In genomic region chr3:128617557-128618397, GRCh38 we compare ENCODE assay signal across 8 cellular contexts. TPM values are rescaled to one million over a fixed set of nuclear protein-coding genes. Genes with fewer than 3 reads are reported as not detected.
DNase-seq lines count a peak whose midpoint lies in the region; ATAC-seq and TF ChIP-seq lines count a peak whose summit lies in the region.

No MANE protein-coding gene starts in this region.

- H3K9me3 Mint-ChIP-seq in Caco-2 (ENCODE audit: unreplicated experiment): no peaks in the 10 kb centered on the region

- H3K4me1 ChIP-seq in Caco-2 (no peaks in the 10 kb centered on the region), HUES48 (ENCODE audit: control insufficient read depth, insufficient read depth, low read length) (no peaks in the 10 kb centered on the region), NT2/D1 (ENCODE audit: insufficient read depth, insufficient read length) (peaks cover 5% of the 10 kb centered on the region), mucosa of descending colon (ENCODE audit: low read depth) (peaks cover 12% of the 10 kb centered on the region)

- H3K4me3 Mint-ChIP-seq in Caco-2 (ENCODE audit: unreplicated experiment): peak overlapping the region; percentile 95

- H3K27me3 ChIP-seq in Caco-2 (replicated peaks; ENCODE audit: control insufficient read depth, insufficient read depth, low read length): no peaks in the 10 kb centered on the region
- no peaks in the 10 kb centered on the region for H3K27me3 ChIP-seq in HUES48 (ENCODE audit: control insufficient read depth, insufficient read depth, low read length)
- no peaks in the 10 kb centered on the region for H3K27me3 ChIP-seq in NT2/D1 (ENCODE audit: insufficient read depth, insufficient read length)

- H3K27ac ChIP-seq in HUES48 (ENCODE audit: low read depth, low read length) (peak overlapping the region; percentile 85), epithelial cell of prostate (peak overlapping the region; percentile 76)

- H3K27me3 Mint-ChIP-seq in Caco-2 (ENCODE audit: insufficient read depth, unreplicated experiment): no peaks in the 10 kb centered on the region

- H3K36me3 ChIP-seq in Caco-2 (ENCODE audit: control insufficient read depth, insufficient read depth, low read length) (no peaks in the 10 kb centered on the region; the same call in none of the 2 replicates), HUES48 (ENCODE audit: control insufficient read depth, insufficient read depth, low read length) (peaks cover 43% of the 10 kb centered on the region), NT2/D1 (ENCODE audit: insufficient read depth, insufficient read length, low read length) (peaks cover 89% of the 10 kb centered on the region), mucosa of descending colon (ENCODE audit: low read depth) (no peaks in the 10 kb centered on the region)

- H3K9me3 ChIP-seq in Caco-2 (no peaks in the 10 kb centered on the region), HUES48 (ENCODE audit: control insufficient read depth, insufficient read depth, low read length) (no peaks in the 10 kb centered on the region), NT2/D1 (ENCODE audit: insufficient read depth, low read length) (no peaks in the 10 kb centered on the region), mucosa of descending colon (no peaks in the 10 kb centered on the region)

- TSS peak; percentile 70 for BruUV-seq in Caco-2 (replicated peaks; lab: Mats Ljungman, UMichigan)

- H3K27ac Mint-ChIP-seq in Caco-2 (ENCODE audit: unreplicated experiment): peak overlapping the region; percentile 94

- peaks cover 48% of the 10 kb centered on the region for H3K36me3 Mint-ChIP-seq in Caco-2 (ENCODE audit: insufficient read depth, unreplicated experiment)

- POLR2A ChIA-PET in Caco-2 (lab: Charles Lee): interaction anchor here (0.6 to 1.4 kb wide), 2 partner anchors 32 to 96 kb away, joined by 3 read pairs; no protein-coding TSS in a partner anchor

- intact Hi-C loops in Caco-2 (cut with micrococcal nuclease; ENCODE audit: unreplicated experiment): no loop called here
- intact Hi-C loops in mucosa of descending colon (cut with DNase I, micrococcal nuclease): no loop called here

- peak; percentile 93 to 95 for DNase-seq in Caco-2
- DNase-seq in NT2/D1 (ENCODE audit: low read depth, low spot score): peak; percentile 84
- peak; percentile 99 for DNase-seq in activated T-cell treated with anti-CD3 and anti-CD28 coated beads for 1 hour (ENCODE audit: low read depth)
- peak; percentile 65 for DNase-seq in epithelial cell of prostate (ENCODE audit: low read depth, low spot score)
- DNase-seq in mucosa of descending colon: peak; percentile 99
- DNase-seq in stimulated activated CD8-positive, alpha-beta memory T cell treated with anti-CD3 and anti-CD28 coated beads, Interleukin-4, amount 100 ng/mL, for 24 hours (ENCODE audit: low read depth): peak; percentile 93

- peak; percentile 65 to 81 for TF ChIP-seq CTCF in Caco-2 (IDR thresholded peaks at IDR 0.05; ENCODE audit: insufficient read depth in 1 of 2, low read depth in 1 of 2, low read length in 1 of 2, severe bottlenecking in 1 of 2, unreplicated experiment in 1 of 2)
- peak; percentile 90 for TF ChIP-seq CTCF in mucosa of descending colon (IDR thresholded peaks at IDR 0.05)

- peaks cover 11% of the 10 kb centered on the region for H3K4me1 Mint-ChIP-seq in Caco-2 (ENCODE audit: low read depth, unreplicated experiment)

- ATAC-seq in GM21381 (IDR thresholded peaks at IDR 0.05; ENCODE audit: unreplicated experiment) (peak; percentile 93), mucosa of descending colon (peak; percentile 98)

- H3K9ac ChIP-seq in HUES48 (ENCODE audit: low read depth, low read length) (peak overlapping the region; percentile 79), NT2/D1 (ENCODE audit: insufficient read length, low read depth) (peak overlapping the region; percentile 87)

- H3K4me3 ChIP-seq in Caco-2 (ENCODE audit: low read depth, low read length) (peak overlapping the region; percentile 46), HUES48 (ENCODE audit: low read depth, low read length) (peak overlapping the region; percentile 77), NT2/D1 (ENCODE audit: insufficient read length, low read depth) (peak overlapping the region; percentile 55), mucosa of descending colon (peak overlapping the region; percentile 57)

- CTCF ChIA-PET in Caco-2 (lab: Charles Lee): interaction anchor here (0.6 to 1.4 kb wide), 16 partner anchors 9 to 532 kb away, joined by 3 to 8 read pairs (median 3); partner anchors contain the start of genes ACAD9 and RPN1

RNA-seq across cellular contexts. Expression of gene RPN1, which starts 32.8 kb away (rescaled TPM):
- total RNA-seq in Caco-2 (2022) (282 and 291 TPM in 2 replicates), mucosa of descending colon (100 to 1,000 TPM; 130 to 219 (median 166) TPM)

Comparison
In these comparisons a context has a peak if more than half of its experiments do, and no peak if none do; other contexts are left out.
1. Peak in every context shown above with its lines: DNase-seq, ATAC-seq, H3K4me3 ChIP-seq and H3K27ac ChIP-seq.